In the genomic region with DNA sequence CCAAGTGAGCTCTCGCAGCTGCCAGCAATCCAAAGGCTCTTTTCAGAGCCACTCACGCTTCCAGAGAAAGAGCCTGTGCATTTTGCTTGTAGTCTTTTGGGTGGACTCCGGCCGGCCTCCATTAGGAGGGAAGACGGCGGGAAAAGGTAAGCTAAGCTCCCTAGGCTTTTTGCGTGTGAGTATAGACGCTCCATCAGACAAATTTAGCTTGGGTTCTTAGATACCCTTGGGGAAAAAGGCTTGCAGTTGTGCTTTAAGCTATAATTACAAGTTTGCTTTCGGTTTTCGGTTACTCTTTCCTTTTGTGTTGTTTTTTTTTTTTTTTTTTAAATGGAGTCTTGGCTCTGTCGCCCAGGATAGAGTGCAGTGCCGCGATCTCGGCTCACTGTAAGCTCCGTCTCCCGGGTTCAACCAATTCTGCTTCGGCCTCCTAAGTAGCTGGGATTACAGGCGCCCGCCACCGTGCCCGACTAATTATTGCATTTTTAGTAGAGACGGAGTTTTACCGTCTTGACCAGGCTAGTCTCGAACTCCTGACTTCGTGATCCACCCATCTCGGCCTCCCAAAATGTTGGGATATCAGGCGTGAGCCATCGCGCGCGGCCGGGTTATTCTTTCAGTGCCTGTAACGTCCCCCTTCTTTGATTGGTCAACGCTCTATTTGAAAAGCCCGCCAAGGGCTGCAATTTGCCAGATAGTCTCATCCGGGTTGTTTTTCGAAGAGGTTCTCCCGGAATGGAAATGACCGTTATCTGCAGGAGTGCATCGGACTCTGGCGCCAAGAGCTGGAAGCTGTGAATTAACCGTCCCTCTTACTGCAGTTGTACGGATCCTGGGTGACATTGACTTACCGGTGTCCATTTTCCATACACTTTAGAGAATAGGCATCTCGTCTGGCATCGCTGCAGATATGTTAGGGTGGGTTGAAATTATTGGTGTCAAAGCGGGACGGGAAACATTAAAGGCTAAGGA, we compare ENCODE assay signal across 8 cellular contexts. TPM values are rescaled to one million over a fixed set of nuclear protein-coding genes. Genes with fewer than 3 reads are reported as not detected.
DNase-seq lines count a peak whose midpoint lies in the region; ATAC-seq, FAIRE-seq and TF ChIP-seq lines count a peak whose summit lies in the region.

No MANE protein-coding gene starts in this region.

- no peaks in the 10 kb centered on the region for H3K79me2 ChIP-seq in astrocyte (ENCODE audit: insufficient read depth, low read length)

- H3K36me3 Mint-ChIP-seq in T-cell (no peaks in the 10 kb centered on the region), astrocyte (ENCODE audit: low read depth, unreplicated experiment) (no peaks in the 10 kb centered on the region)

- no peaks in the 10 kb centered on the region for H3K9me3 ChIP-seq in astrocyte (ENCODE audit: insufficient read depth, low read depth, low read length)
- no peaks in the 10 kb centered on the region for H3K9me3 ChIP-seq in right atrium auricular region
- H3K9me3 ChIP-seq in prostate gland, result no peaks in the 10 kb centered on the region

- H3K27me3 Mint-ChIP-seq in T-cell, result no peaks in the 10 kb centered on the region
- H3K27me3 Mint-ChIP-seq in astrocyte (ENCODE audit: low read depth, unreplicated experiment), result no peaks in the 10 kb centered on the region

- peak; percentile 7 to 13 (median 8) for ATAC-seq in T-cell (replicated peaks in 1 of 4)
- no peak for ATAC-seq in GM21529 (IDR thresholded peaks at IDR 0.05; ENCODE audit: unreplicated experiment)
- ATAC-seq in HG02938 (IDR thresholded peaks at IDR 0.05; ENCODE audit: unreplicated experiment), result no peak

- H3K4me3 ChIP-seq in astrocyte (ENCODE audit: insufficient read depth, low read depth, low read length) (peak overlapping the region; percentile 98), right atrium auricular region (peak overlapping the region; percentile 66 to 67), prostate gland (peak overlapping the region; percentile 46 to 47)

- TF ChIP-seq CTCF in GM10248 (IDR thresholded peaks at IDR 0.05; ENCODE audit: control extremely low read depth, extremely low read depth, low read depth, missing control alignments) (no peak), astrocyte (IDR thresholded peaks at IDR 0.05; ENCODE audit: insufficient read depth, low read depth, low read length) (no peak), right atrium auricular region (IDR thresholded peaks at IDR 0.05) (no peak), prostate gland (IDR thresholded peaks at IDR 0.05) (no peak)

- POLR2A ChIA-PET in GM10248 (lab: Yijun Ruan, JAX) (interaction anchor here (0.6 to 5.4 kb wide), 37 partner anchors 14 to 1874 kb away, joined by 3 to 201 read pairs (median 6); a partner anchor contains a TSS), T-cell (lab: Charles Lee) (interaction anchor here (0.5 to 6.3 kb wide), 46 partner anchors 8 to 1873 kb away, joined by 3 to 446 read pairs (median 8); a partner anchor contains a TSS)

- H3K27me3 ChIP-seq in astrocyte (ENCODE audit: insufficient read depth, low read length) (no peaks in the 10 kb centered on the region), right atrium auricular region (peaks cover 0 to 23% of the 10 kb centered on the region in 2 donors), prostate gland (replicated peaks; ENCODE audit: insufficient read depth) (no peaks in the 10 kb centered on the region)

- H3K4me1 Mint-ChIP-seq in T-cell, result peaks cover 28 to 36% (median 29%) of the 10 kb centered on the region in 3 donors
- H3K4me1 Mint-ChIP-seq in astrocyte (ENCODE audit: low read depth, unreplicated experiment), result peaks cover 4% of the 10 kb centered on the region

- under 1% methylated on average over 47 of the region's 48 CpGs for WGBS in prostate gland

- H3K9me3 Mint-ChIP-seq in T-cell, result peaks cover 0 to 6% (median 3%) of the 10 kb centered on the region in 3 donors
- no peaks in the 10 kb centered on the region for H3K9me3 Mint-ChIP-seq in astrocyte (ENCODE audit: unreplicated experiment)

- no peaks in the 10 kb centered on the region for H4K20me1 ChIP-seq in astrocyte (ENCODE audit: insufficient read depth, low read length)

- DNase-seq in GM10248 (ENCODE audit: extremely low spot score), result peak; percentile 67
- DNase-seq in NCI-H1436 treated with DMSO at 0.1 percent for 48 hours (lab: John Stamatoyannopoulos, UW), result peak; percentile 77
- DNase-seq in T-cell, result peak; percentile 49 to 73 (median 65)
- peak; percentile 92 for DNase-seq in astrocyte (ENCODE audit: low read depth)
- DNase-seq in right atrium auricular region (ENCODE audit: low spot score), result peak; percentile 92
- DNase-seq in prostate gland (ENCODE audit: low spot score), result peak; percentile 77

- H3K27ac ChIP-seq in astrocyte (ENCODE audit: low read depth, low read length) (peak overlapping the region; percentile 91), right atrium auricular region (peak overlapping the region; percentile 92 to 93), prostate gland (peak overlapping the region; percentile 77 to 88)

- H2AFZ ChIP-seq in astrocyte (ENCODE audit: low read depth, low read length), result peak overlapping the region; percentile 88

- CTCF ChIA-PET in GM10248 (lab: Yijun Ruan, JAX), result interaction anchor here (0.8 to 6.3 kb wide), 43 partner anchors 10 to 1868 kb away, joined by 3 to 101 read pairs (median 4); a partner anchor contains a TSS
- CTCF ChIA-PET in T-cell (lab: Charles Lee), result interaction anchor here (0.6 to 5.9 kb wide), 40 partner anchors 12 to 1905 kb away, joined by 3 to 134 read pairs (median 6); a partner anchor contains a TSS

- no peak for TF ChIP-seq POLR2A in prostate gland (IDR thresholded peaks at IDR 0.05)

- H3K36me3 ChIP-seq in astrocyte (ENCODE audit: insufficient read depth, low read length), result no peaks in the 10 kb centered on the region
- no peaks in the 10 kb centered on the region for H3K36me3 ChIP-seq in right atrium auricular region
- no peaks in the 10 kb centered on the region for H3K36me3 ChIP-seq in prostate gland

- H3K27ac Mint-ChIP-seq in T-cell (no peak overlapping the region), astrocyte (ENCODE audit: unreplicated experiment) (peak overlapping the region; percentile 79)

- intact Hi-C loops in prostate gland (cut with DNase I), result loop anchor here (2.0 to 10.0 kb wide), 4 partner anchors 55 to 1091 kb away; a partner anchor contains a TSS

- H3K4me2 ChIP-seq in astrocyte (ENCODE audit: low read length), result peak overlapping the region; percentile 96

- peak; percentile 5 for FAIRE-seq in astrocyte (lab: Jason Lieb, UNC)

- H3K4me3 Mint-ChIP-seq in T-cell, result no peak overlapping the region
- no peak overlapping the region for H3K4me3 Mint-ChIP-seq in astrocyte (ENCODE audit: unreplicated experiment)

- H3K9ac ChIP-seq in astrocyte (ENCODE audit: low read length), result peak overlapping the region; percentile 93

- peaks cover 11% of the 10 kb centered on the region for H3K4me1 ChIP-seq in astrocyte (ENCODE audit: insufficient read depth, low read length)
- H3K4me1 ChIP-seq in right atrium auricular region, result peaks cover 0 to 30% of the 10 kb centered on the region in 2 donors
- no peaks in the 10 kb centered on the region for H3K4me1 ChIP-seq in prostate gland (replicated peaks)

RNA-seq across cellular contexts. Expression of a gene that starts 18.1 kb away (rescaled TPM):
- total RNA-seq in T-cell (not detected), astrocyte (not detected in 2 replicates), right atrium auricular region (not detected), prostate gland (not detected)

Comparison
In these comparisons a context has a peak if more than half of its experiments do, and no peak if none do; other contexts are left out.
1. ATAC-seq: peak in T-cell (4 of 4); none in GM21529 (single experiment) and HG02938 (single experiment).
2. H3K4me3 ChIP-seq: peak in every context shown above with its lines; median percentile 98 in astrocyte; 66 in right atrium auricular region; 46 in prostate gland.
3. Peak in every context shown above with its lines, with median percentiles within 50 percentile points of each other: DNase-seq and H3K27ac ChIP-seq.